ENCODE assay signal across 13 cellular contexts in genomic region chr14:77612011-77612620, GRCh38. TPM values are rescaled to one million over a fixed set of nuclear protein-coding genes. Genes with fewer than 3 reads are reported as not detected.
DNase-seq lines count a peak whose midpoint lies in the region; ATAC-seq and TF ChIP-seq lines count a peak whose summit lies in the region.
"Had no signal": no experiment of that assay in that cellular context is flagged by ENCODE, and none has a peak within 500 bp of the region (broad histone marks: within the 10 kb centered on the region; RNA-seq: fewer than 3 reads in every experiment).

No MANE protein-coding gene starts in this region.

- peak overlapping the region; percentile 35 for H3K4me2 ChIP-seq in PC-9

- peaks cover 38% of the 10 kb centered on the region for H3K4me1 ChIP-seq in PC-9 (replicated peaks; ENCODE audit: insufficient read depth)
- peaks cover 11% of the 10 kb centered on the region for H3K4me1 ChIP-seq in body of pancreas

- H2AFZ ChIP-seq in PC-9: no peak overlapping the region

- TF ChIP-seq POLR2A in body of pancreas (IDR thresholded peaks at IDR 0.05): no peak

- no peak for TF ChIP-seq CTCF in PC-9 (conservative IDR thresholded peaks at IDR 0.05)
- no peak for TF ChIP-seq CTCF in nephron (IDR thresholded peaks at IDR 0.05; ENCODE audit: unreplicated experiment in 3 of 3)
- TF ChIP-seq CTCF in body of pancreas (IDR thresholded peaks at IDR 0.05): no peak

- peaks cover 86% of the 10 kb centered on the region for H3K79me2 ChIP-seq in PC-9 (ENCODE audit: low read depth)

- H3K4me3 Mint-ChIP-seq in nephron: peak overlapping the region; percentile 7 to 19 (median 9)

- no peak overlapping the region for H3K4me3 ChIP-seq in PC-9
- no peak overlapping the region for H3K4me3 ChIP-seq in body of pancreas

- H3K27ac ChIP-seq in PC-9 (no peak overlapping the region), epithelial cell of prostate (peak overlapping the region; percentile 27), body of pancreas (no peak overlapping the region)
- H3K27ac ChIP-seq: RWPE1 had no signal

- intact Hi-C loops in PC-9 (cut with micrococcal nuclease; ENCODE audit: unreplicated experiment) (no loop called here), body of pancreas (cut with DNase I) (no loop called here)

- peaks cover 23% of the 10 kb centered on the region for H3K4me1 Mint-ChIP-seq in nephron

- H3K27ac Mint-ChIP-seq in nephron: peak overlapping the region in 1 of 3 experiments; percentile 74

- 92 to 93% methylated on average over 2 of the region's 2 CpGs for WGBS in body of pancreas, 2 donors

- CTCF ChIA-PET in PC-9 (lab: Charles Lee): interaction anchor here (0.7 to 1.1 kb wide), 3 partner anchors 43 to 291 kb away, joined by 3 to 9 read pairs (median 4); partner anchors contain the start of gene GSTZ1

- no peaks in the 10 kb centered on the region for H3K27me3 Mint-ChIP-seq in nephron (ENCODE audit: low read depth)

- peaks cover 39% of the 10 kb centered on the region for H4K20me1 ChIP-seq in PC-9 (ENCODE audit: insufficient read depth)

- no peaks in the 10 kb centered on the region for H3K9me3 Mint-ChIP-seq in nephron

- H3K9me2 ChIP-seq in PC-9 (ENCODE audit: insufficient read depth): no peaks in the 10 kb centered on the region

- ATAC-seq in HG03025 (IDR thresholded peaks at IDR 0.05; ENCODE audit: low FRiP score, unreplicated experiment) (no peak), body of pancreas (no peak)

- H3K9me3 ChIP-seq in PC-9 (ENCODE audit: insufficient read depth, low read depth) (no peaks in the 10 kb centered on the region), body of pancreas (no peaks in the 10 kb centered on the region)

- H3K36me3 ChIP-seq in PC-9 (ENCODE audit: low read depth): no peaks in the 10 kb centered on the region
- no peaks in the 10 kb centered on the region for H3K36me3 ChIP-seq in body of pancreas (replicated peaks in 1 of 2; ENCODE audit: insufficient read depth in 1 of 2, low read depth in 2 of 2)

- POLR2A ChIA-PET in PC-9 (lab: Charles Lee; ENCODE audit: unreplicated experiment): no interaction called here

- no TSS peak for BruUV-seq in PC-9 (replicated peaks; lab: Mats Ljungman, UMichigan)

- peaks cover 15% of the 10 kb centered on the region for H3F3A ChIP-seq in PC-9 (ENCODE audit: insufficient read depth, low read depth)

- H3K27me3 ChIP-seq in PC-9 (ENCODE audit: insufficient read depth, low read depth): no peaks in the 10 kb centered on the region
- no peaks in the 10 kb centered on the region for H3K27me3 ChIP-seq in body of pancreas

- H3K36me3 Mint-ChIP-seq in nephron (ENCODE audit: low read depth): peaks cover 5% of the 10 kb centered on the region

- DNase-seq in EH (ENCODE audit: low read depth): peak; percentile 84
- DNase-seq in PC-9: no peak
- DNase-seq in epithelial cell of prostate (ENCODE audit: low read depth, low spot score): no peak
- no peak for DNase-seq in RKO (ENCODE audit: low spot score)
- no peak for DNase-seq in germinal center (ENCODE audit: low spot score)
- no peak for DNase-seq in body of pancreas
- DNase-seq: aorta, COR-L47, H7, KG1 had no signal

RNA-seq across cellular contexts. Expression of gene SPTLC2, which starts 4.3 kb away (rescaled TPM):
- 68.4 and 81.7 TPM in 2 replicates for total RNA-seq in PC-9 (2021)
- total RNA-seq in body of pancreas: 10 to 100 TPM in 1 of 2 donors, 1 to 10 TPM in 1; 4.9 to 11.7 TPM
